Comparison of ENCODE assay signal across 24 cellular contexts in the genomic region with DNA sequence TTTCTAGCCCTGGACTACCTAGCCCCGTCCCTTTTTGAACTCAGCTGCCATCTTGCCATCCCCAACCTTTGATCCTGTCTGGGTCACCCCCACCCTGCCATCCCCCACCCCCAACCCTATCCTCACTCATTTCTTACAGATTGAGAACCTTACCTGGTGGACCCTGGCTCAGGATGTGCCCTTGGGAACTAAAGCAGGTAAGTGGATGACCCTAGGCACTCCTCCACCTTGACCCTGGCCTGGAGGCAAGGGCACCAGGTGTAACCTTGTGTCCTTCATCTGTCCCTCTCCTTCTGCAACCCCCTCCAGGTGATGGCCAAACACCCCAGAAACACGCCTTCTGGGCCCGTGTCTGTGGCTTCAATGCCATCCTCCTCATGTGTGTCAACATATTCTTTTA. TPM values are rescaled to one million over a fixed set of nuclear protein-coding genes. Genes with fewer than 3 reads are reported as not detected.
DNase-seq lines count a peak whose midpoint lies in the region; ATAC-seq, FAIRE-seq and TF ChIP-seq lines count a peak whose summit lies in the region.
"Had no signal": no experiment of that assay in that cellular context is flagged by ENCODE, and none has a peak within 500 bp of the region (broad histone marks: within the 10 kb centered on the region; RNA-seq: fewer than 3 reads in every experiment).

No MANE protein-coding gene starts in this region.

- BruUV-seq in HepG2 (replicated peaks; lab: Mats Ljungman, UMichigan): no TSS peak

- H3K4me1 Mint-ChIP-seq in T-helper 17 cell: peaks cover 21% of the 10 kb centered on the region
- H3K4me1 Mint-ChIP-seq: CD14-positive monocyte had no signal

- H3K9ac ChIP-seq in HepG2 (ENCODE audit: insufficient read depth, low read depth, low read length) (no peak overlapping the region), kidney (ENCODE audit: low read length in 2 of 2) (no peak overlapping the region)

- FAIRE-seq in HepG2 (lab: Jason Lieb, UNC) (no peak), kidney (lab: Jason Lieb, UNC) (no peak)
- FAIRE-seq: GM19239, RCC 7860 had no signal

- H3K4me3 ChIP-seq in right lobe of liver (no peak overlapping the region), HepG2 (replicated peaks in 1 of 3; ENCODE audit: insufficient read depth in 1 of 3, low read depth in 2 of 3, low read length in 3 of 3) (no peak overlapping the region), kidney (ENCODE audit: low read length in 2 of 2) (no peak overlapping the region), upper lobe of right lung (no peak overlapping the region)
- H3K4me3 ChIP-seq: breast epithelium, coronary artery, esophagus muscularis mucosa, hepatocyte, psoas muscle, smooth muscle cell had no signal

- in situ Hi-C loops in HepG2 (cut with HindIII; ENCODE audit: extremely low pct_ligation_motif_present, low pct_unique_long_range_greater_than_20kb): no loop called here

- no peak overlapping the region for H2AFZ ChIP-seq in HepG2 (ENCODE audit: low read length)
- H2AFZ ChIP-seq: hepatocyte had no signal

- H3K4me1 ChIP-seq in right lobe of liver (no peaks in the 10 kb centered on the region), HepG2 (ENCODE audit: insufficient read depth, low read length) (peaks cover 59% of the 10 kb centered on the region), kidney (ENCODE audit: control insufficient read depth in 1 of 2, insufficient read depth in 1 of 2, low read depth in 1 of 2, low read length in 2 of 2) (no peaks in the 10 kb centered on the region), upper lobe of right lung (no peaks in the 10 kb centered on the region)
- H3K4me1 ChIP-seq: breast epithelium, esophagus muscularis mucosa, psoas muscle had no signal

- TF ChIP-seq EP300 in HepG2 (IDR thresholded peaks at IDR 0.05; ENCODE audit: low read depth in 2 of 2, low read length in 2 of 2) (no peak), HepG2 (CRISPR knock-in tag; IDR thresholded peaks at IDR 0.05; ENCODE audit: borderline replicate concordance) (no peak)

- H3K4me2 ChIP-seq in HepG2 (ENCODE audit: low read depth, low read length): no peak overlapping the region
- H3K4me2 ChIP-seq: hepatocyte, smooth muscle cell had no signal

- TF ChIP-seq CTCF in right lobe of liver (IDR thresholded peaks at IDR 0.05) (no peak), HepG2 (CRISPR knock-in tag; IDR thresholded peaks at IDR 0.05) (no peak), kidney (IDR thresholded peaks at IDR 0.05; ENCODE audit: borderline replicate concordance, extremely low read depth, insufficient read depth) (no peak), upper lobe of right lung (IDR thresholded peaks at IDR 0.05) (no peak)

- H3K36me3 ChIP-seq in right lobe of liver: no peaks in the 10 kb centered on the region
- no peaks in the 10 kb centered on the region for H3K36me3 ChIP-seq in HepG2 (replicated peaks in 1 of 2; ENCODE audit: control insufficient read depth in 1 of 2, insufficient read depth in 2 of 2, low read length in 2 of 2)
- H3K36me3 ChIP-seq in kidney (ENCODE audit: control insufficient read depth in 1 of 2, insufficient read depth in 2 of 2, low read length in 2 of 2): no peaks in the 10 kb centered on the region
- H3K36me3 ChIP-seq in upper lobe of right lung: no peaks in the 10 kb centered on the region
- H3K36me3 ChIP-seq: breast epithelium, neutrophil, WERI-Rb-1 had no signal

- TF ChIP-seq RAD21 in HepG2 (CRISPR knock-in tag; IDR thresholded peaks at IDR 0.05): no peak

- no peaks in the 10 kb centered on the region for H3K79me2 ChIP-seq in HepG2 (ENCODE audit: insufficient read depth, low read length)
- H3K79me2 ChIP-seq: hepatocyte had no signal

- H3K27me3 Mint-ChIP-seq in T-helper 17 cell: peaks cover 7% of the 10 kb centered on the region

- H3K27ac Mint-ChIP-seq in T-helper 17 cell: peak overlapping the region; percentile 9
- H3K27ac Mint-ChIP-seq: activated CD4-positive, alpha-beta memory T cell treated with anti-CD3 and anti-CD28 coated beads for 36 hours; T-helper 1 cell treated with Interleukin-12 subunit alpha and Interleukin-12 subunit beta and Interleukin-4 antibody, amounts not matched to agents 30 μg/mL and 1 μg/mL, for 36 hours had no signal

- 100% methylated on average over 1 of the region's 3 CpGs for WGBS in right lobe of liver (ENCODE audit: insufficient coverage, low coverage, low lambda C conversion rate, missing lambda C conversion rate)
- 63% methylated on average over 3 of the region's 3 CpGs for WGBS in HepG2 (ENCODE audit: low lambda C conversion rate)

- H4K20me1 ChIP-seq in HepG2 (ENCODE audit: insufficient read depth, low read length): no peaks in the 10 kb centered on the region

- no peaks in the 10 kb centered on the region for H3K27me3 ChIP-seq in right lobe of liver
- H3K27me3 ChIP-seq in HepG2 (ENCODE audit: control insufficient read depth in 1 of 2, insufficient read depth in 2 of 2, low read length in 2 of 2): peaks cover 4 to 32% of the 10 kb centered on the region in 2 experiments; a peak in 3 of 5 replicates
- no peaks in the 10 kb centered on the region for H3K27me3 ChIP-seq in upper lobe of right lung
- H3K27me3 ChIP-seq: breast epithelium, esophagus muscularis mucosa, hepatocyte, neutrophil had no signal

- DNase-seq in right lobe of liver (peak in 2 of 3 donors; percentile 3 to 7), HepG2 (ENCODE audit: low spot score) (no peak), T-helper 17 cell (no peak), kidney (peak; percentile 35), upper lobe of right lung (peak; percentile 9), dermis blood vessel endothelial cell (no peak)
- no peak for DNase-seq in stimulated activated naive CD4-positive, alpha-beta T cell treated with Interleukin-2 at 50 U/mL for 16 hours (lab: John Stamatoyannopoulos, UW)
- DNase-seq: activated CD4-positive, alpha-beta memory T cell treated with anti-CD3 and anti-CD28 coated beads for 36 hours; activated gamma-delta T cell; foreskin melanocyte; NCI-H1694; WERI-Rb-1 had no signal

- H3K4me3 Mint-ChIP-seq in T-helper 17 cell: no peak overlapping the region
- H3K4me3 Mint-ChIP-seq: activated CD4-positive, alpha-beta memory T cell treated with anti-CD3 and anti-CD28 coated beads for 36 hours; CD14-positive monocyte; T-helper 1 cell treated with Interleukin-12 subunit alpha and Interleukin-12 subunit beta and Interleukin-4 antibody, amounts not matched to agents 30 μg/mL and 1 μg/mL, for 36 hours had no signal

- H3K9me3 ChIP-seq in right lobe of liver (no peaks in the 10 kb centered on the region), HepG2 (ENCODE audit: low read length) (no peaks in the 10 kb centered on the region), T-helper 17 cell (ENCODE audit: control insufficient read depth, low read length, poor library complexity, severe bottlenecking) (no peaks in the 10 kb centered on the region), kidney (ENCODE audit: control insufficient read depth in 1 of 2, low read length in 2 of 2) (no peaks in the 10 kb centered on the region), upper lobe of right lung (no peaks in the 10 kb centered on the region)
- H3K9me3 ChIP-seq: breast epithelium, esophagus muscularis mucosa, neutrophil, psoas muscle had no signal

- POLR2A ChIA-PET in HepG2 (lab: Yijun Ruan, JAX): interaction anchor here (1.0 to 1.9 kb wide), 3 partner anchors 9 to 16 kb away, joined by 3 to 11 read pairs (median 5); partner anchors contain the start of gene FAM83G

- intact Hi-C loops in right lobe of liver (cut with DNase I): no loop called here
- intact Hi-C loops in HepG2 (cut with micrococcal nuclease; ENCODE audit: unreplicated experiment): no loop called here
- intact Hi-C loops in kidney (cut with DNase I): no loop called here
- intact Hi-C loops in upper lobe of right lung (cut with DNase I): loop anchor here (10.0 kb wide), 1 partner anchor 45 kb away; no protein-coding TSS in a partner anchor

- ATAC-seq in right lobe of liver (no peak), HepG2 (no peak), T-helper 17 cell (no peak), upper lobe of right lung (no peak)
- ATAC-seq: HCT116, psoas muscle had no signal

- CTCF ChIA-PET in HepG2 (lab: Yijun Ruan, JAX; ENCODE audit: low intra/inter-chr PET ratio, low total read pairs): no interaction called here

- H3K36me3 Mint-ChIP-seq in T-helper 17 cell (ENCODE audit: low read depth): no peaks in the 10 kb centered on the region

- TF ChIP-seq POLR2A in right lobe of liver (IDR thresholded peaks at IDR 0.05) (no peak), HepG2 (IDR thresholded peaks at IDR 0.05; ENCODE audit: insufficient read depth in 1 of 2, low read depth in 2 of 2, low read length in 2 of 2) (no peak)

- H3K27ac ChIP-seq in right lobe of liver (no peak overlapping the region), HepG2 (ENCODE audit: extremely low read length, insufficient read depth, low read length) (no peak overlapping the region), kidney (ENCODE audit: low read depth in 2 of 2, low read length in 2 of 2) (no peak overlapping the region), upper lobe of right lung (no peak overlapping the region)
- H3K27ac ChIP-seq: breast epithelium, coronary artery, esophagus muscularis mucosa, hepatocyte, neutrophil, psoas muscle, WERI-Rb-1 had no signal

RNA-seq across cellular contexts. Expression of gene FAM83G, which starts 15.5 kb away (rescaled TPM):
- total RNA-seq in right lobe of liver (10 to 100 TPM; 10.1 to 41.7 (median 21.5) TPM), HepG2 (2016; rRNA removed; fragmentation: Illumina TruSeq; extraction: Trizol) (14.0 and 18.6 TPM in 2 replicates), T-helper 17 cell (1 to 10 TPM; 7.8 to 7.9 TPM), kidney (8.0 TPM), upper lobe of right lung (8.3 TPM), dermis blood vessel endothelial cell (12.9 and 15.1 TPM in 2 replicates)
- 3.1 and 3.2 TPM in 2 replicates for total RNA-seq in HepG2 (2016; cell fraction: cytosol; rRNA removed; fragmentation: Illumina TruSeq; extraction: Trizol; ENCODE audit: low read depth)
- total RNA-seq in HepG2 (2016; cell fraction: insoluble cytoplasmic fraction; rRNA removed; fragmentation: Illumina TruSeq; extraction: Trizol): 11.3 and 19.1 TPM in 2 replicates
- total RNA-seq in HepG2 (2016; cell fraction: membrane; rRNA removed; fragmentation: Illumina TruSeq; extraction: Trizol): 8.0 and 8.1 TPM in 2 replicates
- total RNA-seq in HepG2 (2016; cell fraction: nucleus; rRNA removed; fragmentation: Illumina TruSeq; extraction: Trizol): 19.9 and 21.9 TPM in 2 replicates
- polyA plus RNA-seq in HepG2 (2011; rRNA removed) (13.7 and 21.2 TPM in 2 replicates), kidney (ENCODE audit: insufficient read depth, low read depth, low replicate concordance) (4.9 TPM)
- 9.8 and 12.5 TPM in 2 replicates for polyA plus RNA-seq in HepG2 (2011; cell fraction: cytosol; rRNA removed)
- polyA plus RNA-seq in HepG2 (2011; cell fraction: nucleus; rRNA removed): 62.7 and 63.6 TPM in 2 replicates
- 9.6 and 14.4 TPM in 2 replicates for polyA plus RNA-seq in HepG2 (2012)
- 1.4 and 1.5 TPM in 2 replicates for polyA plus RNA-seq in HepG2 (2016; cell fraction: cytosol; fragmentation: Illumina TruSeq; extraction: Trizol; ENCODE audit: low read depth)
- 10.4 and 12.3 TPM in 2 replicates for polyA plus RNA-seq in HepG2 (2016; cell fraction: insoluble cytoplasmic fraction; fragmentation: Illumina TruSeq; extraction: Trizol; ENCODE audit: low read depth)
- 4.1 and 4.4 TPM in 2 replicates for polyA plus RNA-seq in HepG2 (2016; cell fraction: membrane; fragmentation: Illumina TruSeq; extraction: Trizol; ENCODE audit: low read depth)
- polyA plus RNA-seq in HepG2 (2016; cell fraction: nucleus; fragmentation: Illumina TruSeq; extraction: Trizol; ENCODE audit: insufficient read depth, low read depth): 43.0 and 45.0 TPM in 2 replicates
- polyA minus RNA-seq in HepG2 (2011; rRNA and poly(A)+ RNA removed; ENCODE audit: low replicate concordance): 18.2 and 34.3 TPM in 2 replicates
- 14.7 and 14.9 TPM in 2 replicates for polyA minus RNA-seq in HepG2 (2011; cell fraction: cytosol; rRNA and poly(A)+ RNA removed)
- polyA minus RNA-seq in HepG2 (2011; cell fraction: nucleus; rRNA and poly(A)+ RNA removed): 24.2 and 25.2 TPM in 2 replicates

RNA-seq across cellular contexts. Expression of gene GRAP, which starts 26.7 kb away (rescaled TPM):
- total RNA-seq in right lobe of liver: 1 to 10 TPM; 2.6 to 6.1 (median 4.2) TPM
- 0.77 and 0.90 TPM in 2 replicates for total RNA-seq in HepG2 (2016; rRNA removed; fragmentation: Illumina TruSeq; extraction: Trizol)
- 0.10 and 0.35 TPM in 2 replicates for total RNA-seq in HepG2 (2016; cell fraction: cytosol; rRNA removed; fragmentation: Illumina TruSeq; extraction: Trizol; ENCODE audit: low read depth)
- total RNA-seq in HepG2 (2016; cell fraction: insoluble cytoplasmic fraction; rRNA removed; fragmentation: Illumina TruSeq; extraction: Trizol): 0.76 and 1.1 TPM in 2 replicates
- 0.31 and 0.69 TPM in 2 replicates for total RNA-seq in HepG2 (2016; cell fraction: membrane; rRNA removed; fragmentation: Illumina TruSeq; extraction: Trizol)
- total RNA-seq in HepG2 (2016; cell fraction: nucleus; rRNA removed; fragmentation: Illumina TruSeq; extraction: Trizol): 0.31 and 0.60 TPM in 2 replicates
- 1.6 and 1.7 TPM in 2 replicates for polyA plus RNA-seq in HepG2 (2011; rRNA removed)
- 0.79 and 2.2 TPM in 2 replicates for polyA plus RNA-seq in HepG2 (2011; cell fraction: cytosol; rRNA removed)
- 1.8 and 2.6 TPM in 2 replicates for polyA plus RNA-seq in HepG2 (2011; cell fraction: nucleus; rRNA removed)
- 0.37 and 0.85 TPM in 2 replicates for polyA plus RNA-seq in HepG2 (2012)
- polyA plus RNA-seq in HepG2 (2016; cell fraction: cytosol; fragmentation: Illumina TruSeq; extraction: Trizol; ENCODE audit: low read depth): 0.12 and 0.14 TPM in 2 replicates
- polyA plus RNA-seq in HepG2 (2016; cell fraction: insoluble cytoplasmic fraction; fragmentation: Illumina TruSeq; extraction: Trizol; ENCODE audit: low read depth): 0.44 and 0.88 TPM in 2 replicates
- polyA plus RNA-seq in HepG2 (2016; cell fraction: membrane; fragmentation: Illumina TruSeq; extraction: Trizol; ENCODE audit: low read depth): 0.29 and 0.35 TPM in 2 replicates
- 1.00 and 1.2 TPM in 2 replicates for polyA plus RNA-seq in HepG2 (2016; cell fraction: nucleus; fragmentation: Illumina TruSeq; extraction: Trizol; ENCODE audit: insufficient read depth, low read depth)
- 0.16 and 2.7 TPM in 2 replicates for polyA minus RNA-seq in HepG2 (2011; rRNA and poly(A)+ RNA removed; ENCODE audit: low replicate concordance)
- 0.49 and 0.79 TPM in 2 replicates for polyA minus RNA-seq in HepG2 (2011; cell fraction: cytosol; rRNA and poly(A)+ RNA removed)
- polyA minus RNA-seq in HepG2 (2011; cell fraction: nucleus; rRNA and poly(A)+ RNA removed): 0.75 and 0.90 TPM in 2 replicates
- total RNA-seq in T-helper 17 cell: 10 to 100 TPM; 23.8 to 26.7 TPM
- total RNA-seq in kidney: 8.4 TPM
- 7.0 TPM for polyA plus RNA-seq in kidney (ENCODE audit: insufficient read depth, low read depth, low replicate concordance)
- 10.6 TPM for total RNA-seq in upper lobe of right lung
- total RNA-seq in dermis blood vessel endothelial cell: 102 and 150 TPM in 2 replicates
- total RNA-seq: hepatocyte, smooth muscle cell had no signal

Comparison
In these comparisons a context has a peak if more than half of its experiments do, and no peak if none do; other contexts are left out.
1. DNase-seq: peak in right lobe of liver (2 of 3), kidney (single experiment) and upper lobe of right lung (single experiment); none in HepG2 (single experiment), T-helper 17 cell (0 of 3), stimulated activated naive CD4-positive, alpha-beta T cell treated with Interleukin-2 at 50 U/mL for 16 hours (single experiment) and dermis blood vessel endothelial cell (single experiment).